ENCODE assay signal across 1 cellular context in genomic region chr9:13597427-13597826, GRCh38.
TF ChIP-seq lines count a peak whose summit lies in the region.

No MANE protein-coding gene starts in this region.

TF ChIP-seq in GM23338, 12 proteins besides CTCF, POLR2A, EP300 and RAD21 (continued from another document):
- TF ChIP-seq ZNF462 (CRISPR knock-in tag; IDR thresholded peaks at IDR 0.05) = peak; percentile 73
- peak; percentile 46; the same call in 1 of the 2 replicates for TF ChIP-seq NANOG (IDR thresholded peaks at IDR 0.05; ENCODE audit: borderline replicate concordance)
